32 cellular contexts compared by ENCODE assay signal in genomic region chr11:90798769-90799168, GRCh38.
"Had no signal": no experiment of that assay in that cellular context is flagged by ENCODE, and none has a peak within 500 bp of the region (broad histone marks: within the 10 kb centered on the region; RNA-seq: fewer than 3 reads in every experiment).

No MANE protein-coding gene starts in this region.

- ATAC-seq: naive thymus-derived CD8-positive, alpha-beta T cell; natural killer cell treated with Interleukin-12 subunit alpha and Interleukin-12 subunit beta and Interleukin-15 and Interleukin-18, amount 100 ng/mL, for 72 hours; psoas muscle; right cardiac atrium; right lobe of liver; stimulated activated memory B cell treated with anti-CD40 and anti-IgM and Interleukin-4, amounts not matched to agents 10 μg/mL and 1 μg/mL and 100 μg/mL, for 72 hours; stimulated activated naive CD8-positive, alpha-beta T cell treated with anti-CD3 and anti-CD28 coated beads, Interleukin-15, amount 100 ng/mL, for 72 hours; stimulated activated naive CD8-positive, alpha-beta T cell treated with anti-CD3 and anti-CD28 coated beads, Interleukin-15, Interleukin-2, amounts not matched to agents 100 U/mL and 50 U/mL, for 24 hours; upper lobe of right lung had no signal

- H3K9me3 ChIP-seq: ovary, psoas muscle, right lobe of liver, sigmoid colon, suprapubic skin, testis, tibial artery, transverse colon, upper lobe of right lung, uterus had no signal

- H2AFZ ChIP-seq: parathyroid adenoma had no signal

- H3K27me3 Mint-ChIP-seq: naive B cell; naive thymus-derived CD8-positive, alpha-beta T cell; natural killer cell treated with Interleukin-12 subunit alpha and Interleukin-12 subunit beta and Interleukin-15 and Interleukin-18, amount 100 ng/mL, for 72 hours; progenitor cell of endocrine pancreas; stimulated activated memory B cell treated with anti-CD40 and anti-IgM and Interleukin-4, amounts not matched to agents 10 μg/mL and 1 μg/mL and 100 μg/mL, for 72 hours; stimulated activated naive CD8-positive, alpha-beta T cell treated with anti-CD3 and anti-CD28 coated beads, Interleukin-15, amount 100 ng/mL, for 72 hours; type B pancreatic cell had no signal

- FAIRE-seq: small intestine had no signal

- H3K4me3 ChIP-seq: ovary, psoas muscle, right lobe of liver, sigmoid colon, spleen, suprapubic skin, testis, tibial artery, transverse colon, upper lobe of right lung, uterus had no signal

- H3K27ac Mint-ChIP-seq: naive B cell; naive thymus-derived CD8-positive, alpha-beta T cell; natural killer cell treated with Interleukin-12 subunit alpha and Interleukin-12 subunit beta and Interleukin-15 and Interleukin-18, amount 100 ng/mL, for 72 hours; progenitor cell of endocrine pancreas; stimulated activated memory B cell treated with anti-CD40 and anti-IgM and Interleukin-4, amounts not matched to agents 10 μg/mL and 1 μg/mL and 100 μg/mL, for 72 hours; stimulated activated naive CD8-positive, alpha-beta T cell treated with anti-CD3 and anti-CD28 coated beads, Interleukin-15, amount 100 ng/mL, for 72 hours; type B pancreatic cell had no signal

- H3K9me3 Mint-ChIP-seq: neural crest cell; stimulated activated memory B cell treated with anti-CD40 and anti-IgM and Interleukin-4, amounts not matched to agents 10 μg/mL and 1 μg/mL and 100 μg/mL, for 72 hours had no signal

- H3K9ac ChIP-seq: parathyroid adenoma had no signal

- H3K4me1 Mint-ChIP-seq: naive B cell; naive thymus-derived CD8-positive, alpha-beta T cell; neural crest cell; stimulated activated memory B cell treated with anti-CD40 and anti-IgM and Interleukin-4, amounts not matched to agents 10 μg/mL and 1 μg/mL and 100 μg/mL, for 72 hours; stimulated activated naive CD8-positive, alpha-beta T cell treated with anti-CD3 and anti-CD28 coated beads, Interleukin-15, amount 100 ng/mL, for 72 hours had no signal

- H3K36me3 Mint-ChIP-seq: naive B cell; natural killer cell treated with Interleukin-12 subunit alpha and Interleukin-12 subunit beta and Interleukin-15 and Interleukin-18, amount 100 ng/mL, for 72 hours; stimulated activated memory B cell treated with anti-CD40 and anti-IgM and Interleukin-4, amounts not matched to agents 10 μg/mL and 1 μg/mL and 100 μg/mL, for 72 hours; type B pancreatic cell had no signal

- DNase-seq: naive B cell; naive thymus-derived CD8-positive, alpha-beta T cell; occipital lobe; ovary; posterior cingulate gyrus; psoas muscle; right cardiac atrium; right lobe of liver; sigmoid colon; small intestine; spleen; stimulated activated CD4-positive, alpha-beta T cell treated with anti-CD3 and anti-CD28 coated beads, Interleukin-12 subunit alpha, Interleukin-12 subunit beta, amount 100 ng/mL, for 4 hours; stimulated activated CD4-positive, alpha-beta T cell treated with anti-CD3 and anti-CD28 coated beads, Interleukin-1b, Interleukin-23, amount 100 ng/mL, for 48 hours; stimulated activated CD4-positive, alpha-beta T cell treated with anti-CD3 and anti-CD28 coated beads, Interleukin-4, amount 100 ng/mL, for 1 hour; stimulated activated CD4-positive, alpha-beta T cell treated with anti-CD3 and anti-CD28 coated beads, Interleukin-4, amount 100 ng/mL, for 4 hours; stimulated activated CD8-positive, alpha-beta memory T cell treated with anti-CD3 and anti-CD28 coated beads, Interleukin-4, amount 100 ng/mL, for 48 hours; stimulated activated naive CD4-positive, alpha-beta T cell; stimulated activated naive CD8-positive, alpha-beta T cell treated with anti-CD3 and anti-CD28 coated beads, Interleukin-15, amount 100 ng/mL, for 72 hours; stimulated activated naive CD8-positive, alpha-beta T cell treated with anti-CD3 and anti-CD28 coated beads, Interleukin-15, Interleukin-2, amounts not matched to agents 100 U/mL and 50 U/mL, for 24 hours; substantia nigra; testis; tibial artery; transverse colon; upper lobe of right lung; uterus had no signal

- H3K27me3 ChIP-seq: ovary, right lobe of liver, sigmoid colon, spleen, suprapubic skin, testis, tibial artery, transverse colon, upper lobe of right lung, uterus had no signal

- H3K4me3 Mint-ChIP-seq: naive B cell; naive thymus-derived CD8-positive, alpha-beta T cell; natural killer cell treated with Interleukin-12 subunit alpha and Interleukin-12 subunit beta and Interleukin-15 and Interleukin-18, amount 100 ng/mL, for 72 hours; neural crest cell; stimulated activated memory B cell treated with anti-CD40 and anti-IgM and Interleukin-4, amounts not matched to agents 10 μg/mL and 1 μg/mL and 100 μg/mL, for 72 hours; stimulated activated naive CD8-positive, alpha-beta T cell treated with anti-CD3 and anti-CD28 coated beads, Interleukin-15, amount 100 ng/mL, for 72 hours; type B pancreatic cell had no signal

- H3K79me2 ChIP-seq: parathyroid adenoma had no signal

- H3K36me3 ChIP-seq: ovary, right lobe of liver, sigmoid colon, spleen, suprapubic skin, tibial artery, transverse colon, upper lobe of right lung, uterus had no signal

- H3K27ac ChIP-seq: ovary, parathyroid adenoma, psoas muscle, right lobe of liver, sigmoid colon, spleen, suprapubic skin, testis, tibial artery, transverse colon, upper lobe of right lung, uterus had no signal

- H3K4me1 ChIP-seq: parathyroid adenoma, psoas muscle, right lobe of liver, sigmoid colon, spleen, suprapubic skin, testis, tibial artery, transverse colon, upper lobe of right lung, uterus had no signal
